12 cellular contexts compared by ENCODE assay signal in genomic region chr6:71476872-71477271, GRCh38.
"Had no signal": no experiment of that assay in that cellular context is flagged by ENCODE, and none has a peak within 500 bp of the region (broad histone marks: within the 10 kb centered on the region; RNA-seq: fewer than 3 reads in every experiment).

No MANE protein-coding gene starts in this region.

- ATAC-seq: naive thymus-derived CD8-positive, alpha-beta T cell; sciatic nerve had no signal

- H3K4me1 ChIP-seq: prostate gland had no signal

- DNase-seq: activated CD4-positive, alpha-beta memory T cell treated with anti-CD3 and anti-CD28 coated beads for 36 hours; activated gamma-delta T cell; activated naive CD8-positive, alpha-beta T cell treated with anti-CD3 and anti-CD28 coated beads for 36 hours; activated T-cell treated with anti-CD3 and anti-CD28 coated beads, Interleukin-2, amount 50 U/mL, for 48 hours; aorta; naive thymus-derived CD8-positive, alpha-beta T cell; occipital lobe; stimulated activated CD4-positive, alpha-beta T cell treated with anti-CD3 and anti-CD28 coated beads, Interleukin-12 subunit alpha, Interleukin-12 subunit beta, amount 100 ng/mL, for 4 hours; stimulated activated naive CD4-positive, alpha-beta T cell; T1000 had no signal

- H3K27ac ChIP-seq: prostate gland had no signal

- H3K36me3 ChIP-seq: prostate gland had no signal

- H3K4me3 ChIP-seq: prostate gland had no signal

- H3K9me3 ChIP-seq: prostate gland had no signal
